ENCODE assay signal across 1 cellular context in genomic region chr1:84433253-84434080, GRCh38.
TF ChIP-seq lines count a peak whose summit lies in the region.

No MANE protein-coding gene starts in this region.

TF ChIP-seq in HEK293, 187 proteins besides CTCF, POLR2A, EP300 and RAD21 (continued from another document and continues in another):
- no peak for TF ChIP-seq ZNF518A (tag by site-specific recombination; conservative IDR thresholded peaks at IDR 0.05; ENCODE audit: low read depth)
- TF ChIP-seq ZNF560 (tag by site-specific recombination; IDR thresholded peaks at IDR 0.05; ENCODE audit: borderline replicate concordance): no peak
- no peak for TF ChIP-seq ZNF16 (tag by site-specific recombination; IDR thresholded peaks at IDR 0.05; ENCODE audit: low read depth)
- TF ChIP-seq ZNF132 (tag by site-specific recombination; IDR thresholded peaks at IDR 0.05; ENCODE audit: borderline replicate concordance): no peak
- TF ChIP-seq HOXC10 (CRISPR knock-in tag; IDR thresholded peaks at IDR 0.05): no peak
- TF ChIP-seq ZNF148 (tag by site-specific recombination; IDR thresholded peaks at IDR 0.05; ENCODE audit: borderline replicate concordance): no peak
- TF ChIP-seq ZEB2 (tag by site-specific recombination; IDR thresholded peaks at IDR 0.05): 0 out of 2 replicates have a peak, but pooled peaks have one; percentile 17
- TF ChIP-seq ZNF350 (tag by site-specific recombination; IDR thresholded peaks at IDR 0.05): no peak
- peak; percentile 74; the same call in 1 of the 2 replicates for TF ChIP-seq ZFP37 (tag by site-specific recombination; IDR thresholded peaks at IDR 0.05)
- TF ChIP-seq ZNF561 (tag by site-specific recombination; IDR thresholded peaks at IDR 0.05; ENCODE audit: borderline replicate concordance): no peak
- TF ChIP-seq ZNF140 (tag by site-specific recombination; IDR thresholded peaks at IDR 0.05): no peak
- no peak for TF ChIP-seq ZNF37A (tag by site-specific recombination; IDR thresholded peaks at IDR 0.05)
- TF ChIP-seq ZNF335 (tag by site-specific recombination; conservative IDR thresholded peaks at IDR 0.05): peak; percentile 40; the same call in 1 of the 2 replicates
- TF ChIP-seq FEZF1 (tag by site-specific recombination; IDR thresholded peaks at IDR 0.05): no peak
- TF ChIP-seq ATF2 (tag by site-specific recombination; IDR thresholded peaks at IDR 0.05; ENCODE audit: low read depth): no peak
- TF ChIP-seq ZNF677 (tag by site-specific recombination; IDR thresholded peaks at IDR 0.05): no peak
- no peak for TF ChIP-seq ZFHX2 (tag by site-specific recombination; conservative IDR thresholded peaks at IDR 0.05)
- no peak for TF ChIP-seq ZNF639 (tag by site-specific recombination; IDR thresholded peaks at IDR 0.05)
- peak; percentile 32; the same call in 1 of the 2 replicates for TF ChIP-seq ZBTB20 (tag by site-specific recombination; IDR thresholded peaks at IDR 0.05)
- TF ChIP-seq ZNF664 (tag by site-specific recombination; IDR thresholded peaks at IDR 0.05): no peak
- TF ChIP-seq ZNF114 (tag by site-specific recombination; IDR thresholded peaks at IDR 0.05): no peak
- TF ChIP-seq ZNF19 (tag by site-specific recombination; IDR thresholded peaks at IDR 0.05; ENCODE audit: low read depth): no peak
- TF ChIP-seq ZNF24 (tag by site-specific recombination; IDR thresholded peaks at IDR 0.05): no peak
- TF ChIP-seq ZBTB21 (tag by site-specific recombination; IDR thresholded peaks at IDR 0.05): no peak
- no peak for TF ChIP-seq ZNF629 (tag by site-specific recombination; IDR thresholded peaks at IDR 0.05)
- no peak for TF ChIP-seq ZNF843 (tag by site-specific recombination; IDR thresholded peaks at IDR 0.05)
- TF ChIP-seq ZNF366 (tag by site-specific recombination; conservative IDR thresholded peaks at IDR 0.05): 0 out of 2 replicates have a peak, but pooled peaks have one; percentile 25
- no peak for TF ChIP-seq TSHZ1 (tag by site-specific recombination; IDR thresholded peaks at IDR 0.05; ENCODE audit: borderline replicate concordance)
- TF ChIP-seq ZNF426 (tag by site-specific recombination; IDR thresholded peaks at IDR 0.05): no peak
- no peak for TF ChIP-seq ZNF529 (tag by site-specific recombination; IDR thresholded peaks at IDR 0.05; ENCODE audit: insufficient replicate concordance)
- no peak for TF ChIP-seq ZNF341 (tag by site-specific recombination; IDR thresholded peaks at IDR 0.05; ENCODE audit: low read depth)
- no peak for TF ChIP-seq ZNF704 (tag by site-specific recombination; IDR thresholded peaks at IDR 0.05)
- no peak for TF ChIP-seq ZNF184 (tag by site-specific recombination; IDR thresholded peaks at IDR 0.05)
- no peak for TF ChIP-seq BCL11B (tag by site-specific recombination; IDR thresholded peaks at IDR 0.05; ENCODE audit: low read depth)
- TF ChIP-seq REPIN1 (tag by site-specific recombination; IDR thresholded peaks at IDR 0.05; ENCODE audit: low read depth): no peak
- TF ChIP-seq SCRT1 (tag by site-specific recombination; IDR thresholded peaks at IDR 0.05; ENCODE audit: borderline replicate concordance): no peak
- TF ChIP-seq IKZF3 (tag by site-specific recombination; IDR thresholded peaks at IDR 0.05): no peak
- TF ChIP-seq KLF8 (tag by site-specific recombination; IDR thresholded peaks at IDR 0.05): no peak
- TF ChIP-seq ZNF202 (tag by site-specific recombination; IDR thresholded peaks at IDR 0.05; ENCODE audit: borderline replicate concordance): no peak
- no peak for TF ChIP-seq ZNF404 (tag by site-specific recombination; IDR thresholded peaks at IDR 0.05)
- TF ChIP-seq ZNF623 (tag by site-specific recombination; IDR thresholded peaks at IDR 0.05): no peak
- TF ChIP-seq ZXDB (tag by site-specific recombination; IDR thresholded peaks at IDR 0.05): no peak
- TF ChIP-seq ZNF362 (tag by site-specific recombination; IDR thresholded peaks at IDR 0.05): peak; percentile 80
- peak; percentile 40; the same call in 1 of the 2 replicates for TF ChIP-seq ZBTB17 (tag by site-specific recombination; IDR thresholded peaks at IDR 0.05)
- no peak for TF ChIP-seq ZFP69B (tag by site-specific recombination; IDR thresholded peaks at IDR 0.05)
- TF ChIP-seq ZFP3 (tag by site-specific recombination; IDR thresholded peaks at IDR 0.05; ENCODE audit: low read depth): no peak
- no peak for TF ChIP-seq ZNF555 (tag by site-specific recombination; conservative IDR thresholded peaks at IDR 0.05)
- no peak for TF ChIP-seq MZF1 (tag by site-specific recombination; IDR thresholded peaks at IDR 0.05; ENCODE audit: borderline replicate concordance)
- TF ChIP-seq ZNF792 (tag by site-specific recombination; IDR thresholded peaks at IDR 0.05): no peak
- TF ChIP-seq EGR2 (tag by site-specific recombination; IDR thresholded peaks at IDR 0.05; ENCODE audit: low read depth): no peak
- TF ChIP-seq SALL2 (tag by site-specific recombination; IDR thresholded peaks at IDR 0.05; ENCODE audit: borderline replicate concordance): no peak
- TF ChIP-seq ZNF138 (tag by site-specific recombination; IDR thresholded peaks at IDR 0.05; ENCODE audit: borderline replicate concordance): no peak
- no peak for TF ChIP-seq YY1 (tag by site-specific recombination; IDR thresholded peaks at IDR 0.05)
- no peak for TF ChIP-seq ZNF121 (tag by site-specific recombination; IDR thresholded peaks at IDR 0.05)
- no peak for TF ChIP-seq OVOL3 (tag by site-specific recombination; IDR thresholded peaks at IDR 0.05)
